ENCODE assay signal across 20 cellular contexts in genomic region chr19:23377276-23377675, GRCh38. TPM values are rescaled to one million over a fixed set of nuclear protein-coding genes. Genes with fewer than 3 reads are reported as not detected.
DNase-seq lines count a peak whose midpoint lies in the region; TF ChIP-seq lines count a peak whose summit lies in the region.
"Had no signal": no experiment of that assay in that cellular context is flagged by ENCODE, and none has a peak within 500 bp of the region (broad histone marks: within the 10 kb centered on the region; RNA-seq: fewer than 3 reads in every experiment).

No MANE protein-coding gene starts in this region.

- H3K27me3 Mint-ChIP-seq in endothelial cell (ENCODE audit: unreplicated experiment): peaks cover 2% of the 10 kb centered on the region
- H3K27me3 Mint-ChIP-seq: CD4-positive, alpha-beta memory T cell had no signal

- H3K4me3 Mint-ChIP-seq in endothelial cell (ENCODE audit: unreplicated experiment): peak overlapping the region; percentile 11
- H3K4me3 Mint-ChIP-seq: CD4-positive, alpha-beta memory T cell had no signal

- H3K36me3 Mint-ChIP-seq in endothelial cell (ENCODE audit: low read depth, unreplicated experiment): peaks cover 48% of the 10 kb centered on the region

- H3K27ac ChIP-seq in right atrium auricular region: peak overlapping the region; percentile 37 to 64
- H3K27ac ChIP-seq: SK-N-MC had no signal

- peaks cover 29% of the 10 kb centered on the region for H3K36me3 ChIP-seq in right atrium auricular region

- no peaks in the 10 kb centered on the region for H3K27me3 ChIP-seq in right atrium auricular region
- H3K27me3 ChIP-seq: BE2C had no signal

- peaks cover 0 to 38% of the 10 kb centered on the region in 2 donors for H3K4me1 ChIP-seq in right atrium auricular region
- H3K4me1 ChIP-seq: BE2C had no signal

- DNase-seq in NCI-H748 (lab: John Stamatoyannopoulos, UW; ENCODE audit: unreplicated experiment) (peak; percentile 16), NCI-H748 treated with DMSO at 0.1 percent for 48 hours (lab: John Stamatoyannopoulos, UW) (no peak), NCI-H1105 (lab: John Stamatoyannopoulos, UW) (peak; percentile 10), endothelial cell (ENCODE audit: low spot score) (no peak), right atrium auricular region (ENCODE audit: low spot score) (no peak), NCI-H2171 treated with DMSO at 0.1 percent for 48 hours (lab: John Stamatoyannopoulos, UW) (no peak), NOMO-1 (lab: John Stamatoyannopoulos, UW; ENCODE audit: unreplicated experiment in 2 of 2) (no peak), EL (no peak)
- DNase-seq: BE2C; Calu3; CD4-positive, alpha-beta memory T cell; H7; IMR-90; NCI-H1436 treated with DMSO at 0.1 percent for 48 hours; NCI-H2081 treated with DMSO at 0.1 percent for 48 hours; NCI-H226; NCI-H524; NK-92 treated with Interleukin-12 subunit alpha and Interleukin-12 subunit beta, amount 100 ng/mL, for 24 hours; SHP77 had no signal

- no peak overlapping the region for H3K4me3 ChIP-seq in right atrium auricular region
- H3K4me3 ChIP-seq: SK-N-MC had no signal

- H3K9me3 ChIP-seq in right atrium auricular region: no peaks in the 10 kb centered on the region
- H3K9me3 ChIP-seq: BE2C had no signal

- no peaks in the 10 kb centered on the region for H3K9me3 Mint-ChIP-seq in endothelial cell (ENCODE audit: unreplicated experiment)

- H3K4me1 Mint-ChIP-seq in endothelial cell (ENCODE audit: unreplicated experiment): no peaks in the 10 kb centered on the region

- no peak for TF ChIP-seq CTCF in endothelial cell (IDR thresholded peaks at IDR 0.05; ENCODE audit: unreplicated experiment)
- no peak for TF ChIP-seq CTCF in right atrium auricular region (IDR thresholded peaks at IDR 0.05)

- no peak overlapping the region for H3K27ac Mint-ChIP-seq in endothelial cell (ENCODE audit: unreplicated experiment)
- H3K27ac Mint-ChIP-seq: CD4-positive, alpha-beta memory T cell had no signal

RNA-seq across cellular contexts. Expression of gene ZNF91, which starts 18.0 kb away (rescaled TPM):
- total RNA-seq in endothelial cell (ENCODE audit: unreplicated experiment) (51.4 TPM), right atrium auricular region (100 to 1,000 TPM; 101 TPM)

Comparison
In these comparisons a context has a peak if more than half of its experiments do, and no peak if none do; other contexts are left out.
1. DNase-seq: peak in NCI-H748 (single experiment) and NCI-H1105 (single experiment); none in NCI-H748 treated with DMSO at 0.1 percent for 48 hours (single experiment), endothelial cell (single experiment), right atrium auricular region (single experiment), NCI-H2171 treated with DMSO at 0.1 percent for 48 hours (single experiment), NOMO-1 (0 of 2) and EL (single experiment).